ENCODE assay signal across 8 cellular contexts in the genomic region with DNA sequence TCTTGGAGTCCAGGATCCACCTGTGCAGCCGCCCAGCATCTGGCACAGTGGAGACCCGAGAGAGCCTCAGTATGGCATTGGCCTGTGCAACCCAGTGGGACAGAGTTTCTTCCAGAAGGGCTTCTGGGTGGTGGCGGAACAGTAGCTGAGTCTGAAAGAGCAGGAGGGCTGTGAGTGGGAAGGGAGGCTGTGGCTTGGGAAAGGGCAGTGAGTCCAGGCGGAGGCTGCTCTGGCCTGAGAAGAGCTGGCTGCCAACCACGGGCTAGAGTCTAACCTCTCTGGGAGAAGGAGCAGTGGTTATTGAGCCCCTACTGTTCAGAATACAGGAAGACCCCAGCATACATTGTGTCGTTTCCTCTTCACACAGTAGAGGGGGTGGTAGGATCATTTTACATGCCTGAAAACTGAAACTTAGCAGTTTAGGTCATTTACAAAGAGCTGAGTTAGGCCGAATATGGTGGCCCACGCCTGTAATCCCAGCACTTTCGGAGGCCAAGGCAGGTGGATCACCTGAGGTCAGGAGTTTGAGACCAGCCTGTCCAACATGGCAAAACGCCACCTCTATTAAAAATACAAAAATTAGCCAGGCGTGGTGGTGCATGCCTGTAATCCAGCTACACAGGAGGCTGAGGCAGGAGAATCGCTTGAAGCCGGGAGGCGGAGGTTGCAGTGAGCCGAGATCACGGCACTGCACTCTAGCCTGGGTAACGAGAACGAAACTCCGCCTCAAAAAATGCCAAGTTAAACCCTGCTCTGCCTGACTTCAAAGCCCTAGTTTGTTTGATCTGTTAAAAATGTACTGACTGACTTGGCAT. TPM values are rescaled to one million over a fixed set of nuclear protein-coding genes. Genes with fewer than 3 reads are reported as not detected.
DNase-seq lines count a peak whose midpoint lies in the region; ATAC-seq and TF ChIP-seq lines count a peak whose summit lies in the region.

No MANE protein-coding gene starts in this region.

- H3K27me3 ChIP-seq in HUES48 (ENCODE audit: control insufficient read depth, insufficient read depth, low read length) = no peaks in the 10 kb centered on the region
- H3K27me3 ChIP-seq in heart left ventricle = no peaks in the 10 kb centered on the region

- ATAC-seq in GM18909 (IDR thresholded peaks at IDR 0.05; ENCODE audit: poor library complexity, unreplicated experiment) (peak; percentile 35), heart left ventricle (peak in 3 of 4 donors; percentile 16 to 38 (median 20)), GM19467 (IDR thresholded peaks at IDR 0.05; ENCODE audit: unreplicated experiment) (no peak)

- peak; percentile 27 to 68 (median 51) for TF ChIP-seq CTCF in heart left ventricle (IDR thresholded peaks at IDR 0.05)

- H3K4me3 ChIP-seq in HUES48 (ENCODE audit: low read depth, low read length) (peak overlapping the region; percentile 99), heart left ventricle (peak overlapping the region in 5 of 12 donors; percentile 12 to 39 (median 25)), skeletal muscle cell (ENCODE audit: low read depth, low read length) (peak overlapping the region; percentile 7)

- intact Hi-C loops in heart left ventricle (cut with DNase I) = loop anchor here in 5 of 10 donors (5.0 to 10.0 kb wide), 7 partner anchors 80 to 390 kb away; a partner anchor contains a TSS

- DNase-seq in AG08395 (ENCODE audit: low spot score) (peak; percentile 39), heart left ventricle (no peak), skeletal muscle cell (ENCODE audit: low read depth) (no peak), NCI-H446 treated with DMSO at 0.1 percent for 48 hours (lab: John Stamatoyannopoulos, UW) (no peak)
- peak; percentile 72 for DNase-seq in activated effector memory CD4-positive, alpha-beta T cell treated with anti-CD3 and anti-CD28 coated beads, Interleukin-2, amount 50 U/mL, for 16 hours

- H3K4me1 ChIP-seq in HUES48 (ENCODE audit: control insufficient read depth, insufficient read depth, low read length) = peaks cover 35% of the 10 kb centered on the region
- H3K4me1 ChIP-seq in heart left ventricle = peaks cover 3 to 80% (median 28%) of the 10 kb centered on the region in 12 donors

- 62 to 77% (median 70%) methylated on average over 19 of the region's 19 CpGs for WGBS in heart left ventricle, 4 donors

- no peak overlapping the region for H3K9ac ChIP-seq in HUES48 (ENCODE audit: low read depth, low read length)

- TF ChIP-seq POLR2A in heart left ventricle (IDR thresholded peaks at IDR 0.05) = no peak

- H3K36me3 ChIP-seq in HUES48 (ENCODE audit: control insufficient read depth, insufficient read depth, low read length) (peaks cover 70% of the 10 kb centered on the region), heart left ventricle (peaks cover 0 to 45% (median 29%) of the 10 kb centered on the region in 9 donors)

- H3K27ac ChIP-seq in HUES48 (ENCODE audit: low read depth, low read length) = no peak overlapping the region
- peak overlapping the region in 6 of 12 donors; percentile 3 to 74 (median 47) for H3K27ac ChIP-seq in heart left ventricle

- H3K9me3 ChIP-seq in HUES48 (ENCODE audit: control insufficient read depth, insufficient read depth, low read length) (no peaks in the 10 kb centered on the region), heart left ventricle (no peaks in the 10 kb centered on the region)

RNA-seq across cellular contexts. Expression of a gene that starts 3.2 kb away (rescaled TPM):
- total RNA-seq in heart left ventricle = 10 to 100 TPM in 2 of 9 donors, 1 to 10 TPM in 7; 4.5 to 11.9 (median 6.6) TPM
- 10 to 100 TPM in 1 of 2 donors, 1 to 10 TPM in 1; 3.8 to 21.8 TPM for polyA plus RNA-seq in heart left ventricle

RNA-seq across cellular contexts. Expression of a gene that starts 14.5 kb away (rescaled TPM):
- 10 to 100 TPM in 2 of 9 donors, 1 to 10 TPM in 7; 1.5 to 24.2 (median 4.9) TPM for total RNA-seq in heart left ventricle
- 10 to 100 TPM in 1 of 2 donors, 1 to 10 TPM in 1; 3.1 to 10.3 TPM for polyA plus RNA-seq in heart left ventricle

Comparison
In these comparisons a context has a peak if more than half of its experiments do, and no peak if none do; other contexts are left out.
1. DNase-seq: peak in AG08395 (single experiment) and activated effector memory CD4-positive, alpha-beta T cell treated with anti-CD3 and anti-CD28 coated beads, Interleukin-2, amount 50 U/mL, for 16 hours (single experiment); none in heart left ventricle (0 of 5), skeletal muscle cell (single experiment) and NCI-H446 treated with DMSO at 0.1 percent for 48 hours (single experiment).